ENCODE assay signal across 24 cellular contexts in genomic region chr9:100457517-100457916, GRCh38. TPM values are rescaled to one million over a fixed set of nuclear protein-coding genes. Genes with fewer than 3 reads are reported as not detected.
"Had no signal": no experiment of that assay in that cellular context is flagged by ENCODE, and none has a peak within 500 bp of the region (broad histone marks: within the 10 kb centered on the region; RNA-seq: fewer than 3 reads in every experiment).

No MANE protein-coding gene starts in this region.

- H3K27ac ChIP-seq: colonic mucosa, coronary artery, dorsolateral prefrontal cortex, epithelial cell of prostate, esophagus muscularis mucosa, esophagus squamous epithelium, foreskin keratinocyte, gastrocnemius medialis, gastroesophageal sphincter, heart left ventricle, heart right ventricle had no signal

- H3K27me3 ChIP-seq: colonic mucosa, dorsolateral prefrontal cortex, esophagus muscularis mucosa, esophagus squamous epithelium, foreskin keratinocyte, gastrocnemius medialis, gastroesophageal sphincter, heart left ventricle, heart right ventricle had no signal

- H3K4me3 ChIP-seq: colonic mucosa, coronary artery, dorsolateral prefrontal cortex, esophagus muscularis mucosa, esophagus squamous epithelium, gastrocnemius medialis, gastroesophageal sphincter, heart left ventricle, heart right ventricle had no signal

- H3K36me3 ChIP-seq: colonic mucosa, gastrocnemius medialis had no signal

- DNase-seq: colonic mucosa; cortex of kidney; dermis blood vessel endothelial cell; dorsolateral prefrontal cortex; effector CD4-positive, alpha-beta T cell; effector CD8-positive, alpha-beta T cell; effector memory CD4-positive, alpha-beta T cell; effector memory CD8-positive, alpha-beta T cell; endodermal cell; erythroblast; esophagus squamous epithelium; foreskin fibroblast; foreskin keratinocyte; foreskin melanocyte; gastrocnemius medialis; glutamatergic neuron; head of caudate nucleus; heart left ventricle; heart right ventricle had no signal

- H3K4me1 ChIP-seq: colonic mucosa, esophagus squamous epithelium, foreskin keratinocyte had no signal

- ATAC-seq: effector memory CD8-positive, alpha-beta T cell; esophagus mucosa; foreskin keratinocyte; gastrocnemius medialis; gastroesophageal sphincter; heart left ventricle; heart right ventricle had no signal

- H3K9me3 ChIP-seq: colonic mucosa, esophagus muscularis mucosa, esophagus squamous epithelium, gastrocnemius medialis, gastroesophageal sphincter had no signal

RNA-seq across cellular contexts. Expression of gene TMEFF1, which starts 15.4 kb away (rescaled TPM):
- total RNA-seq: esophagus mucosa, gastrocnemius medialis had no signal
